In genomic region chr16:28254158-28254557, GRCh38 we compare ENCODE assay signal across 3 cellular contexts.
"Had no signal": no experiment of that assay in that cellular context is flagged by ENCODE, and none has a peak within 500 bp of the region (broad histone marks: within the 10 kb centered on the region; RNA-seq: fewer than 3 reads in every experiment).

No MANE protein-coding gene starts in this region.

- H3K4me3 ChIP-seq: GM12878 had no signal

- DNase-seq: GDM1, GF-D8 had no signal
